In the genomic region with DNA sequence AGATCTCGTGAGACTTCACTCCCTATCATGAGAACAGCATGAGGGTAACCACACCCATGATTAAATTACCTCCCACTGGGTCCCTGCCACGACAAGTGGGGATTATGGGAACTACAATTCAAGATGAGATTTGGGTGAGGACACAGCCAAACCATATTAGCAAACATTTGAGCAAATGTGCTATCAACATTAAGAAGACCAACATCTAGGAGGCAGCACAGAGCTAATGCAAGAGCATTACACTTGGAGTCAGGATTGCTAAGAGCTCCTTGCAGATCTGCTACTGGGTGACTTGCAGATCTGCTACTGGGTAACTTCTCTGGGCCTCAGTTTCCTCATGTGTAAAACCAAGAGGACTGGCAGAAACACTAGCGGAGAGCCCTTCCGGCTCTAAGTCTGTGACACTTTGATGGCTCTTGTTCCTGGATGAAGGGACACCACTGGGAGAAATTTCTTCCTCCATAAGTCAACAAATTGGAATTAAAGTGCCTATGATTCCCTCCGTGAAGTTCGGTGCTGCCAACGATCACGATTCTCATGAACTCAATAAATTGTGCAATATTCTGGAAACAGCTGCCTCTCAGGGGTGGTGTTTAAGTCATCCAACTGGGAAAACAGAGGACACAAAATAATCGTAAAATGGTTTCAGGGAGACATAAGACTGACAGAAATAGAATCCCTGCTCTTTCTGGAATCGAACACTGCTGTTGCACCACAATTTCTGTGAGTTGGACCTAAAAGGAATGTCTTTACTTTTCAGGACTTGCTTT, we compare ENCODE assay signal across 15 cellular contexts.
A peak's percentile ranks its signal among the peaks of the same experiment; 100 is the strongest.
DNase-seq lines count a peak whose midpoint lies in the region; ATAC-seq and TF ChIP-seq lines count a peak whose summit lies in the region.
"Had no signal": no experiment of that assay in that cellular context is flagged by ENCODE, and none has a peak within 500 bp of the region (broad histone marks: within the 10 kb centered on the region; RNA-seq: fewer than 3 reads in every experiment).

No MANE protein-coding gene starts in this region.

- no peaks in the 10 kb centered on the region for H3K36me3 ChIP-seq in WERI-Rb-1
- no peaks in the 10 kb centered on the region for H3K36me3 ChIP-seq in naive thymus-derived CD4-positive, alpha-beta T cell (ENCODE audit: control insufficient read depth in 2 of 3, insufficient read depth in 3 of 3, low read length in 3 of 3)
- H3K36me3 ChIP-seq: spleen had no signal

- no peak overlapping the region for H3K27ac ChIP-seq in WERI-Rb-1
- H3K27ac ChIP-seq in naive thymus-derived CD4-positive, alpha-beta T cell (ENCODE audit: low read depth, low read length), result no peak overlapping the region
- H3K27ac ChIP-seq: spleen, testis had no signal

- ATAC-seq in Right ventricle myocardium inferior (peak; percentile 71), left ventricle myocardium superior (peak; percentile 77), GM18498 (IDR thresholded peaks at IDR 0.05; ENCODE audit: unreplicated experiment) (no peak)
- no peak for ATAC-seq in naive thymus-derived CD4-positive, alpha-beta T cell

- no peaks in the 10 kb centered on the region for H3K4me1 ChIP-seq in naive thymus-derived CD4-positive, alpha-beta T cell (ENCODE audit: control insufficient read depth in 2 of 2, insufficient read depth in 2 of 2, low read length in 2 of 2)
- H3K4me1 ChIP-seq: spleen, testis had no signal

- no peak overlapping the region for H3K4me3 ChIP-seq in WERI-Rb-1 (ENCODE audit: low read depth, low read length)
- H3K4me3 ChIP-seq in naive thymus-derived CD4-positive, alpha-beta T cell (ENCODE audit: low read length), result no peak overlapping the region
- H3K4me3 ChIP-seq: A549, spleen, testis had no signal

- intact Hi-C loops in Right ventricle myocardium inferior (cut with DNase I), result loop anchor here (2.0 kb wide), 1 partner anchor 33 kb away; no protein-coding TSS in a partner anchor
- intact Hi-C loops in cardiac septum (cut with DNase I), result no loop called here
- intact Hi-C loops in left ventricle myocardium superior (cut with micrococcal nuclease), result no loop called here
- intact Hi-C loops in naive thymus-derived CD4-positive, alpha-beta T cell (cut with micrococcal nuclease), result loop anchor here in 1 of 2 donors (2.0 kb wide), 1 partner anchor 83 kb away; no protein-coding TSS in a partner anchor

- H3K4me1 Mint-ChIP-seq in naive thymus-derived CD4-positive, alpha-beta T cell, result peaks cover 0 to 4% (median 0%) of the 10 kb centered on the region in 7 donors

- peak; percentile 15; the same call in 1 of the 2 replicates for TF ChIP-seq CTCF in WERI-Rb-1 (IDR thresholded peaks at IDR 0.05; ENCODE audit: low read depth, low read length)

- no peaks in the 10 kb centered on the region for H3K27me3 Mint-ChIP-seq in naive thymus-derived CD4-positive, alpha-beta T cell

- no peak overlapping the region for H3K4me3 Mint-ChIP-seq in naive thymus-derived CD4-positive, alpha-beta T cell

- peaks cover 4% of the 10 kb centered on the region for H3K9me3 ChIP-seq in WERI-Rb-1 (ENCODE audit: severe bottlenecking)
- H3K9me3 ChIP-seq in naive thymus-derived CD4-positive, alpha-beta T cell (ENCODE audit: control insufficient read depth in 2 of 3, low read length in 3 of 3), result no peaks in the 10 kb centered on the region
- H3K9me3 ChIP-seq: spleen, testis had no signal

- CTCF ChIA-PET in naive thymus-derived CD4-positive, alpha-beta T cell (lab: Charles Lee), result interaction anchor here (1.5 kb wide), 1 partner anchor 82 kb away, joined by 4 read pairs; no protein-coding TSS in a partner anchor

- POLR2A ChIA-PET in naive thymus-derived CD4-positive, alpha-beta T cell (lab: Charles Lee), result no interaction called here

- peaks cover 0 to 2% (median 0%) of the 10 kb centered on the region in 11 donors for H3K9me3 Mint-ChIP-seq in naive thymus-derived CD4-positive, alpha-beta T cell

- H3K27me3 ChIP-seq in WERI-Rb-1 (ENCODE audit: insufficient read depth, low read depth, severe bottlenecking), result no peaks in the 10 kb centered on the region
- H3K27me3 ChIP-seq in naive thymus-derived CD4-positive, alpha-beta T cell (ENCODE audit: control insufficient read depth in 2 of 2, insufficient read depth in 2 of 2, low read length in 2 of 2), result no peaks in the 10 kb centered on the region
- H3K27me3 ChIP-seq: spleen, testis had no signal

- no peak overlapping the region for H3K27ac Mint-ChIP-seq in naive thymus-derived CD4-positive, alpha-beta T cell

- H3K36me3 Mint-ChIP-seq in naive thymus-derived CD4-positive, alpha-beta T cell, result peaks cover 0 to 3% (median 0%) of the 10 kb centered on the region in 5 donors

- DNase-seq in Right ventricle myocardium inferior (ENCODE audit: missing footprints) (no peak), cardiac septum (ENCODE audit: low spot score) (no peak), WERI-Rb-1 (no peak), left ventricle myocardium superior (no peak), COLO829 (ENCODE audit: low spot score) (no peak), islet precursor cell (no peak)
- DNase-seq in naive thymus-derived CD4-positive, alpha-beta T cell, result no peak
- DNase-seq: activated CD4-positive, alpha-beta T cell treated with anti-CD3 and anti-CD28 coated beads for 48 hours; activated T-cell treated with anti-CD3 and anti-CD28 coated beads, Interleukin-2, amount 50 U/mL, for 48 hours; DMS 273 treated with DMSO at 0.1 percent for 48 hours; NCI-H446; spleen; testis had no signal

Comparison
In these comparisons a context has a peak if more than half of its experiments do, and no peak if none do; other contexts are left out.
1. ATAC-seq: peak in Right ventricle myocardium inferior (single experiment) and left ventricle myocardium superior (single experiment); none in naive thymus-derived CD4-positive, alpha-beta T cell (single experiment) and GM18498 (single experiment).